1 cellular context compared by ENCODE assay signal in genomic region chr6:116596815-116597214, GRCh38.
TF ChIP-seq lines count a peak whose summit lies in the region.

No MANE protein-coding gene starts in this region.

TF ChIP-seq in HCT116, 20 proteins besides CTCF, POLR2A, EP300 and RAD21:
- peak; percentile 85 for TF ChIP-seq REST (IDR thresholded peaks at IDR 0.05; ENCODE audit: low read depth)
- TF ChIP-seq SRF (IDR thresholded peaks at IDR 0.05; ENCODE audit: low read depth) = no peak
TF ChIP-seq in HCT116: peak in this region for 1.
